Comparison of ENCODE assay signal across 21 cellular contexts in the genomic region with DNA sequence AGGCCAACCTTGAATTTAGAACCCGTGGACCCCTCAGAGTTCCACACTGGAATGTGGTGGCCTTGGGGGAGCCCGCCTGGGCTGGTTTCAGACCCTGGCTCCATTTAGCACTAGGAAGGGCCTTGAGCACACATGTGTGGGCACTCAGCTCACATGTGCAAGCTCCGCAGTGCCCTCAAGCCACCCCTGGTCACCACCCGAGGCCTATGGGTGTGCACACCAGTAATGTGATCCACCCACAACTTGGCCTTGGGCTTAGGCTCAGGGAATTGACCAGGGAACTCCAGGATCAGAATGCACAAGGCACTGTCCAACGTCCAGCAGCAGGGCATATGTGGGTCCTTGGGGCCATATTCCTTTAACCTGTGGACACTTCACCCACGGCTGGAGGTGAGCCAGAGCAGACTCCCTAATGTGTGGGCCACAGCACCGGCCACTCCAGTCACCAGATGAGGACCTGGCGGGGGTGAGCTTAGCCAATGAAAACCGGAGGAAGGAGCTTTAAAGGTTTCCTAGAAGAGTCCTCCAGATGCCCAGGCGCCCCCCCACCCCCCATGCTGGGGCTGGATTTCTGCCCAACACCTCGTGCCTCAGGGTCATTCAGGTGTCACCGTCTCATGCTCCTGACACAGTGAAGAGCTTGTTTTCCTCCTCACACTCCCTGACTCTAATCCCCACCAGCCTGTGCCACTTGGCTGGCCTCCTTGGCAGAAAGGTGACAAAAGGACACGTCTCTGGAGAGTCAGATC.
A peak's percentile ranks its signal among the peaks of the same experiment; 100 is the strongest.
DNase-seq lines count a peak whose midpoint lies in the region; ATAC-seq and TF ChIP-seq lines count a peak whose summit lies in the region.
"Had no signal": no experiment of that assay in that cellular context is flagged by ENCODE, and none has a peak within 500 bp of the region (broad histone marks: within the 10 kb centered on the region; RNA-seq: fewer than 3 reads in every experiment).

No MANE protein-coding gene starts in this region.

- no TSS peak for BruUV-seq in IMR-90 (replicated peaks; lab: Mats Ljungman, UMichigan)

- no peak for TF ChIP-seq CTCF in IMR-90 (conservative IDR thresholded peaks at IDR 0.05; ENCODE audit: low read depth, low read length)
- no peak for TF ChIP-seq CTCF in chondrocyte (IDR thresholded peaks at IDR 0.05)
- no peak for TF ChIP-seq CTCF in lung (IDR thresholded peaks at IDR 0.05; ENCODE audit: control extremely low read depth, extremely low read depth)

- no peak overlapping the region for H3K9ac ChIP-seq in IMR-90 (ENCODE audit: low read depth, low read length)

- no peak overlapping the region for H3K4me2 ChIP-seq in IMR-90 (ENCODE audit: low read depth, low read length)

- peak overlapping the region; percentile 69; the same call in 1 of the 2 replicates for H2AK5ac ChIP-seq in IMR-90 (ENCODE audit: low read depth, low read length)

- no peaks in the 10 kb centered on the region for H3K36me3 ChIP-seq in IMR-90 (ENCODE audit: control insufficient read depth, insufficient read depth, low read length)
- no peaks in the 10 kb centered on the region for H3K36me3 ChIP-seq in lung (ENCODE audit: control insufficient read depth in 2 of 2, insufficient read depth in 2 of 2, low read length in 2 of 2)
- H3K36me3 ChIP-seq: heart right ventricle, neutrophil, right lobe of liver, SJSA1 had no signal

- peaks cover 0 to under 1% of the 10 kb centered on the region in 2 experiments; a peak in 1 of 4 replicates for H3K79me1 ChIP-seq in IMR-90 (ENCODE audit: low read depth in 1 of 2, low read length in 2 of 2)

- no peak overlapping the region for H3K23ac ChIP-seq in IMR-90 (ENCODE audit: low read depth, low read length)

- H3K27ac ChIP-seq in IMR-90 (ENCODE audit: insufficient read depth, low read length) (no peak overlapping the region), lung (ENCODE audit: low read depth in 1 of 2, low read length in 1 of 2) (no peak overlapping the region), skin epidermis (peak overlapping the region in 15 of 21 experiments; percentile 8 to 86 (median 68))
- H3K27ac ChIP-seq: heart right ventricle, neutrophil, right lobe of liver, SJSA1 had no signal

- H2AK9ac ChIP-seq in IMR-90 (replicated peaks; ENCODE audit: low read depth, low read length, poor library complexity) = peak overlapping the region; percentile 78

- H2AFZ ChIP-seq in IMR-90 (replicated peaks; ENCODE audit: low read length, poor library complexity) = no peak overlapping the region

- TF ChIP-seq RAD21 in IMR-90 (IDR thresholded peaks at IDR 0.05; ENCODE audit: low read length) = no peak

- H4K8ac ChIP-seq in IMR-90 (ENCODE audit: low read depth in 2 of 2, low read length in 2 of 2) = no peak overlapping the region

- H3K4me3 ChIP-seq in IMR-90 (ENCODE audit: insufficient read depth, low read depth, low read length) (no peak overlapping the region), lung (no peak overlapping the region), skin epidermis (no peak overlapping the region)
- H3K4me3 ChIP-seq: heart right ventricle, right lobe of liver, SJSA1 had no signal

- no peak overlapping the region; the same call in 1 of the 2 replicates for H3K4ac ChIP-seq in IMR-90 (ENCODE audit: low read depth, low read length)

- no peak overlapping the region for H3K56ac ChIP-seq in IMR-90 (ENCODE audit: extremely low read depth, insufficient read depth, low read length)

- no peak for ATAC-seq in IMR-90 (ENCODE audit: low read depth)
- peak; percentile 45 for ATAC-seq in lung (ENCODE audit: insufficient read depth, low FRiP score)
- ATAC-seq: activated CD4-positive, CD25-positive, alpha-beta regulatory T cell treated with anti-CD3 and anti-CD28 coated beads, Interleukin-2, amount 50 U/mL, for 24 hours; stimulated activated naive CD8-positive, alpha-beta T cell treated with anti-CD3 and anti-CD28 coated beads, Interleukin-15, amount 100 ng/mL, for 72 hours had no signal

- in situ Hi-C loops in IMR-90 (cut with MboI; ENCODE audit: low sequenced_read_pairs) = no loop called here

- H2BK20ac ChIP-seq in IMR-90 (ENCODE audit: low read depth, low read length) = peak overlapping the region; percentile 62

- TF ChIP-seq POLR2A in IMR-90 (IDR thresholded peaks at IDR 0.05; ENCODE audit: low read depth, low read length) (no peak), erythroblast (IDR thresholded peaks at IDR 0.05; ENCODE audit: low read length) (no peak)

- intact Hi-C loops in IMR-90 (cut with micrococcal nuclease) = no loop called here

- DNase-seq in IMR-90 = no peak
- DNase-seq in chondrocyte (ENCODE audit: low spot score) = peak; percentile 72
- DNase-seq in lung (ENCODE audit: low spot score) = peak; percentile 58
- no peak for DNase-seq in amniotic stem cell (lab: John Stamatoyannopoulos, UW)
- no peak for DNase-seq in erythroblast (lab: John Stamatoyannopoulos, UW)
- no peak for DNase-seq in activated naive CD8-positive, alpha-beta T cell treated with anti-CD3 and anti-CD28 coated beads for 36 hours
- DNase-seq: activated effector memory CD4-positive, alpha-beta T cell treated with anti-CD3 and anti-CD28 coated beads, Interleukin-2, amount 50 U/mL, for 16 hours; AML-193; effector memory CD4-positive, alpha-beta T cell; H7; heart right ventricle; NCI-H146; NCI-H510A treated with DMSO at 0.1 percent for 48 hours; right lobe of liver; stimulated activated naive CD8-positive, alpha-beta T cell treated with anti-CD3 and anti-CD28 coated beads, Interleukin-15, amount 100 ng/mL, for 72 hours had no signal

- no peaks in the 10 kb centered on the region for H3K27me3 ChIP-seq in IMR-90 (ENCODE audit: control insufficient read depth, insufficient read depth, low read length)
- H3K27me3 ChIP-seq in lung (ENCODE audit: control insufficient read depth, insufficient read depth) = no peaks in the 10 kb centered on the region
- H3K27me3 ChIP-seq: heart right ventricle, neutrophil, right lobe of liver, SJSA1 had no signal

- H2BK15ac ChIP-seq in IMR-90 (ENCODE audit: low read depth, low read length) = no peak overlapping the region; the same call in 2 of the 3 replicates

- POLR2A ChIA-PET in IMR-90 (lab: Charles Lee; ENCODE audit: unreplicated experiment) = no interaction called here

- dilution Hi-C loops in IMR-90 (cut with HindIII; ENCODE audit: low sequenced_read_pairs, unreplicated experiment) = no loop called here

- peak overlapping the region; percentile 40; the same call in 1 of the 2 replicates for H2BK120ac ChIP-seq in IMR-90 (ENCODE audit: low read depth, low read length)

- no peaks in the 10 kb centered on the region for H4K20me1 ChIP-seq in IMR-90 (ENCODE audit: insufficient read depth, low read length)

- H3K14ac ChIP-seq in IMR-90 (replicated peaks; ENCODE audit: low read depth, low read length) = no peak overlapping the region

- peaks cover 11% of the 10 kb centered on the region for H3K9me1 ChIP-seq in IMR-90 (ENCODE audit: insufficient read depth, low read length)

- no peak overlapping the region for H3K4me3 Mint-ChIP-seq in chondrocyte (ENCODE audit: unreplicated experiment)
- no peak overlapping the region for H3K4me3 Mint-ChIP-seq in activated naive CD8-positive, alpha-beta T cell treated with anti-CD3 and anti-CD28 coated beads for 36 hours
- H3K4me3 Mint-ChIP-seq: central memory CD8-positive, alpha-beta T cell; stimulated activated naive CD8-positive, alpha-beta T cell treated with anti-CD3 and anti-CD28 coated beads, Interleukin-15, amount 100 ng/mL, for 72 hours; T-helper 2 cell treated with Interferon-gamma antibody and Interleukin-4, amounts not matched to agents 5 μg/mL and 100 μg/mL, for 36 hours had no signal

- H3K4me1 ChIP-seq in IMR-90 (ENCODE audit: control insufficient read depth, insufficient read depth, low read length) = peaks cover 14% of the 10 kb centered on the region
- H3K4me1 ChIP-seq in lung (ENCODE audit: control insufficient read depth in 2 of 2, insufficient read depth in 2 of 2, low read length in 2 of 2) = peaks cover 0 to 12% of the 10 kb centered on the region in 2 donors
- H3K4me1 ChIP-seq: right lobe of liver had no signal

- peaks cover 8% of the 10 kb centered on the region for H3K9me3 Mint-ChIP-seq in chondrocyte (ENCODE audit: low read depth)
- peaks cover 1% of the 10 kb centered on the region for H3K9me3 Mint-ChIP-seq in activated naive CD8-positive, alpha-beta T cell treated with anti-CD3 and anti-CD28 coated beads for 36 hours
- H3K9me3 Mint-ChIP-seq: central memory CD8-positive, alpha-beta T cell; stimulated activated naive CD8-positive, alpha-beta T cell treated with anti-CD3 and anti-CD28 coated beads, Interleukin-15, amount 100 ng/mL, for 72 hours had no signal

- H3K9me3 ChIP-seq in IMR-90 (ENCODE audit: control insufficient read depth, insufficient read depth, low read length) (no peaks in the 10 kb centered on the region), lung (ENCODE audit: control insufficient read depth in 2 of 2, insufficient read depth in 1 of 2, low read length in 1 of 2) (no peaks in the 10 kb centered on the region)
- H3K9me3 ChIP-seq: neutrophil, right lobe of liver, SJSA1 had no signal

- H3K36me3 Mint-ChIP-seq in chondrocyte (ENCODE audit: low read depth) = peaks cover 7% of the 10 kb centered on the region
- no peaks in the 10 kb centered on the region for H3K36me3 Mint-ChIP-seq in activated naive CD8-positive, alpha-beta T cell treated with anti-CD3 and anti-CD28 coated beads for 36 hours

- peak overlapping the region; percentile 56 for H4K91ac ChIP-seq in IMR-90 (ENCODE audit: insufficient read depth, low read depth, low read length)

- whole genome bisulfite sequencing in IMR-90 (ENCODE audit: extremely low coverage in 2 of 2, insufficient read length in 1 of 2), 2 experiments = 95% methylated on average over 7 of the region's 13 CpGs; no CpG with 5 or more reads in 1 of the 2 experiments
- WGBS in lung, 2 donors = 76 to 81% methylated on average over 13 of the region's 13 CpGs

- no peak overlapping the region for H2BK5ac ChIP-seq in IMR-90 (ENCODE audit: low read depth, low read length, poor library complexity, severe bottlenecking)

- H3K27me3 Mint-ChIP-seq in chondrocyte (ENCODE audit: low read depth) = no peaks in the 10 kb centered on the region
- H3K27me3 Mint-ChIP-seq in activated naive CD8-positive, alpha-beta T cell treated with anti-CD3 and anti-CD28 coated beads for 36 hours = no peaks in the 10 kb centered on the region
- H3K27me3 Mint-ChIP-seq: central memory CD8-positive, alpha-beta T cell; stimulated activated naive CD8-positive, alpha-beta T cell treated with anti-CD3 and anti-CD28 coated beads, Interleukin-15, amount 100 ng/mL, for 72 hours had no signal

- no peak overlapping the region for H3K27ac Mint-ChIP-seq in chondrocyte (ENCODE audit: unreplicated experiment)
- no peak overlapping the region for H3K27ac Mint-ChIP-seq in activated naive CD8-positive, alpha-beta T cell treated with anti-CD3 and anti-CD28 coated beads for 36 hours
- H3K27ac Mint-ChIP-seq: stimulated activated naive CD8-positive, alpha-beta T cell treated with anti-CD3 and anti-CD28 coated beads, Interleukin-15, amount 100 ng/mL, for 72 hours; T-helper 2 cell treated with Interferon-gamma antibody and Interleukin-4, amounts not matched to agents 5 μg/mL and 100 μg/mL, for 36 hours had no signal

- no peak overlapping the region for H4K5ac ChIP-seq in IMR-90 (ENCODE audit: low read depth, low read length)

- CTCF ChIA-PET in IMR-90 (lab: Yijun Ruan, JAX) = no interaction called here

- peaks cover 37% of the 10 kb centered on the region for H3K4me1 Mint-ChIP-seq in chondrocyte (ENCODE audit: low read depth)
- no peaks in the 10 kb centered on the region for H3K4me1 Mint-ChIP-seq in activated naive CD8-positive, alpha-beta T cell treated with anti-CD3 and anti-CD28 coated beads for 36 hours
- H3K4me1 Mint-ChIP-seq: central memory CD8-positive, alpha-beta T cell; stimulated activated naive CD8-positive, alpha-beta T cell treated with anti-CD3 and anti-CD28 coated beads, Interleukin-15, amount 100 ng/mL, for 72 hours had no signal

- no peak overlapping the region; the same call in 1 of the 2 replicates for H3K18ac ChIP-seq in IMR-90 (ENCODE audit: low read depth, low read length)

Comparison
In these comparisons a context has a peak if more than half of its experiments do, and no peak if none do; other contexts are left out.
1. DNase-seq: peak in chondrocyte (single experiment) and lung (single experiment); none in IMR-90 (single experiment), amniotic stem cell (single experiment), erythroblast (0 of 2) and activated naive CD8-positive, alpha-beta T cell treated with anti-CD3 and anti-CD28 coated beads for 36 hours (single experiment).
2. H3K27ac ChIP-seq: peak in skin epidermis (15 of 21); none in IMR-90 (single experiment) and lung (0 of 2).